Comparison of ENCODE assay signal across 8 cellular contexts in the genomic region with DNA sequence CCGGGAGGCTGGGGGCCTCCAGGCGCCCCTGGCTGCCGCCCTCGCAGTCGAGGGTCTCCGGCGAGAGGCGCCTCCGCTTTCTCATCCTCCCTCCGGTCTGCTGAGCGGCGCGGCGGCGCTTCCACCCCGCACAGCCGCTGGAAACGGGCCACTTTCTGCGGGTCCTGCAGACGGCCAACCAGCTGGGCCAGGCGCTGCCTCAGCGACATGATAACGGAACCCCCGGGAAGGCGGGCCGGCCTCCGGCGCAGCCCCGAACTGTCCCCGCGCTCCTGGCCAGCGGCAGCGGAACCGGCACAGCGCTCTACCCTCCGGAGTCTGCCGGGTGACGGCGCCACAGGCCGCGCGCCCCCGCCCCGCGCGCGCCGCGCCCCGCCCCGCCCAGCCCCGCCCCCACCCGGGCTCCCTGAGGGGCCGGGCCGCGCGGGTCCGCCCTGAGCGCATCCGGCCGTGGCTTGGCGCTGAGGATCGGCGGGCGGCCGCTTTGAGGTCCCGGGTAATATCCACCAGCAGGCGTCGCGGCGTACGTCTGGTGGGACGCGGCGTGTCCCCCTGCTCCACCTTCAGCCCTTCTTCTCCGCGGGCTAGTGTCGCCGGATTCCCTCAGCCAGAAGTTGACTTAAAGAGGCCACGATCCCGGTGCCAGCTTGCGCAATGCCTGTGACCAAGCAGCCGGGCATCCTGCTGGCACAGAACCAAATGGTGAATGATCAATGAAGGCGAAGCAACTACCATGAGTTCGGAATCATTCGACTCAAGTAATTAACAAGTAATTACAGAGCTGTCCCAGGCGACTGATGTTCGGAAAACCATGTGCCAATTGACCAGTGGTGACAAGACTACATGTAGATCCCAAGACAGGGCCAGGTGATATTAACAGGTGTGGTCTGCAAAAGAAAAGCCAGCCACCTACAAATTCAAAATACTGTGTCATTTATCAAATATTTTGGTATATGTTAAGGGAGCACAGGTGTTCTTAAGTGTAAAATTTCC. TPM values are rescaled to one million over a fixed set of nuclear protein-coding genes. Genes with fewer than 3 reads are reported as not detected.
DNase-seq lines count a peak whose midpoint lies in the region; ATAC-seq and TF ChIP-seq lines count a peak whose summit lies in the region.

A gene with protein sequence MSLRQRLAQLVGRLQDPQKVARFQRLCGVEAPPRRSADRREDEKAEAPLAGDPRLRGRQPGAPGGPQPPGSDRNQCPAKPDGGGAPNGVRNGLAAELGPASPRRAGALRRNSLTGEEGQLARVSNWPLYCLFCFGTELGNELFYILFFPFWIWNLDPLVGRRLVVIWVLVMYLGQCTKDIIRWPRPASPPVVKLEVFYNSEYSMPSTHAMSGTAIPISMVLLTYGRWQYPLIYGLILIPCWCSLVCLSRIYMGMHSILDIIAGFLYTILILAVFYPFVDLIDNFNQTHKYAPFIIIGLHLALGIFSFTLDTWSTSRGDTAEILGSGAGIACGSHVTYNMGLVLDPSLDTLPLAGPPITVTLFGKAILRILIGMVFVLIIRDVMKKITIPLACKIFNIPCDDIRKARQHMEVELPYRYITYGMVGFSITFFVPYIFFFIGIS (minus strand): TSS at position 330 of the 993 bp plus-strand sequence. CDS start 121 bp downstream, at position 209.

- no peaks in the 10 kb centered on the region for H3K9me3 Mint-ChIP-seq in CD8-positive, alpha-beta T cell

- intact Hi-C loops in CD8-positive, alpha-beta T cell (cut with DNase I, micrococcal nuclease), result loop anchor here (1.0 to 5.0 kb wide), 9 partner anchors 15 to 186 kb away; a partner anchor contains a TSS

- POLR2A ChIA-PET in CD8-positive, alpha-beta T cell (lab: Charles Lee), result interaction anchor here (0.7 to 3.5 kb wide), 11 partner anchors 10 to 185 kb away, joined by 3 to 23 read pairs (median 3); a partner anchor contains a TSS

- no peaks in the 10 kb centered on the region for H3K27me3 ChIP-seq in CD8-positive, alpha-beta T cell (ENCODE audit: insufficient read depth, low read length)
- H3K27me3 ChIP-seq in mononuclear cell (ENCODE audit: insufficient read depth, low read length), result peaks cover 3% of the 10 kb centered on the region

- peak within 1 kb of the TSS; percentile 98 for H3K4me3 Mint-ChIP-seq in CD8-positive, alpha-beta T cell

- H3K4me3 ChIP-seq in CD8-positive, alpha-beta T cell (ENCODE audit: low read depth, low read length), result peak within 1 kb of the TSS; percentile 88
- peak within 1 kb of the TSS; percentile 80 for H3K4me3 ChIP-seq in mononuclear cell (ENCODE audit: low read length)

- H3K36me3 Mint-ChIP-seq in CD8-positive, alpha-beta T cell, result peaks cover 12% of the 10 kb centered on the region

- ATAC-seq in CD8-positive, alpha-beta T cell, result peak; percentile 90
- ATAC-seq in GM19328 (IDR thresholded peaks at IDR 0.05; ENCODE audit: unreplicated experiment), result peak; percentile 77
- peak; percentile 82 for ATAC-seq in HG03460 (IDR thresholded peaks at IDR 0.05; ENCODE audit: unreplicated experiment)

- CTCF ChIA-PET in CD8-positive, alpha-beta T cell (lab: Charles Lee), result interaction anchor here (0.7 to 4.4 kb wide), 7 partner anchors 10 to 577 kb away, joined by 3 to 36 read pairs (median 7); a partner anchor contains a TSS

- peak within 1 kb of the TSS; percentile 82 for H3K27ac ChIP-seq in CD8-positive, alpha-beta T cell (ENCODE audit: low read depth, low read length)

- no peak for TF ChIP-seq CTCF in CD8-positive, alpha-beta T cell (IDR thresholded peaks at IDR 0.05)

- H3K36me3 ChIP-seq in CD8-positive, alpha-beta T cell (ENCODE audit: insufficient read depth, low read length), result no peaks in the 10 kb centered on the region

- peak within 1 kb of the TSS; percentile 94 for H3K27ac Mint-ChIP-seq in CD8-positive, alpha-beta T cell

- DNase-seq in CD8-positive, alpha-beta T cell, result peak; percentile 62 to 90 (median 77)
- peak; percentile 74 for DNase-seq in NOMO-1 treated with DMSO at 0.1 percent for 48 hours (lab: John Stamatoyannopoulos, UW; ENCODE audit: unreplicated experiment)
- DNase-seq in activated CD8-positive, alpha-beta memory T cell treated with anti-CD3 and anti-CD28 coated beads, Interleukin-2, amount 50 U/mL, for 48 hours, result peak; percentile 87
- peak; percentile 83 for DNase-seq in epidermal melanocyte (ENCODE audit: insufficient read length, low spot score)
- DNase-seq in stimulated activated CD8-positive, alpha-beta memory T cell treated with anti-CD3 and anti-CD28 coated beads, Interleukin-4, amount 100 ng/mL, for 1 hour (ENCODE audit: low read depth in 2 of 2, low spot score in 1 of 2), result peak; percentile 49 to 55

- no peaks in the 10 kb centered on the region for H3K27me3 Mint-ChIP-seq in CD8-positive, alpha-beta T cell (ENCODE audit: low read depth)

- H3K9me3 ChIP-seq in CD8-positive, alpha-beta T cell (ENCODE audit: low read length), result no peaks in the 10 kb centered on the region
- no peaks in the 10 kb centered on the region for H3K9me3 ChIP-seq in mononuclear cell (ENCODE audit: low read depth, low read length)

- H3K4me1 ChIP-seq in CD8-positive, alpha-beta T cell (ENCODE audit: insufficient read depth, low read length), result peaks cover 31% of the 10 kb centered on the region
- H3K4me1 ChIP-seq in mononuclear cell (ENCODE audit: insufficient read depth, low read length), result peaks cover 32% of the 10 kb centered on the region

- peaks cover 44% of the 10 kb centered on the region for H3K4me1 Mint-ChIP-seq in CD8-positive, alpha-beta T cell (ENCODE audit: low read depth)

RNA-seq across cellular contexts. Expression of the gene that starts here (rescaled TPM):
- total RNA-seq in CD8-positive, alpha-beta T cell, result 10 to 100 TPM; 15.9 to 16.5 TPM
- total RNA-seq in mononuclear cell, result 21.8 TPM

Comparison
In these comparisons a context has a peak if more than half of its experiments do, and no peak if none do; other contexts are left out.
1. Peak in every context shown above with its lines: DNase-seq, ATAC-seq, H3K4me3 ChIP-seq and H3K27ac ChIP-seq.